Comparison of ENCODE assay signal across 26 cellular contexts in genomic region chr2:54000524-54000923, GRCh38. TPM values are rescaled to one million over a fixed set of nuclear protein-coding genes. Genes with fewer than 3 reads are reported as not detected.
DNase-seq lines count a peak whose midpoint lies in the region; ATAC-seq and TF ChIP-seq lines count a peak whose summit lies in the region.
"Had no signal": no experiment of that assay in that cellular context is flagged by ENCODE, and none has a peak within 500 bp of the region (broad histone marks: within the 10 kb centered on the region; RNA-seq: fewer than 3 reads in every experiment).

No MANE protein-coding gene starts in this region.

- no peak overlapping the region for H3K27ac Mint-ChIP-seq in H9
- H3K27ac Mint-ChIP-seq in naive thymus-derived CD4-positive, alpha-beta T cell: peak overlapping the region in 2 of 9 donors; percentile 14 to 32
- H3K27ac Mint-ChIP-seq: activated naive CD8-positive, alpha-beta T cell; activated T-helper 17 cell treated with anti-CD3 and anti-CD28 coated beads, Interleukin-2, amount 50 U/mL, for 72 hours; WTC11 had no signal

- no peak overlapping the region for H3K23ac ChIP-seq in H9 (ENCODE audit: insufficient read length, low read depth, low read length)

- intact Hi-C loops in naive thymus-derived CD4-positive, alpha-beta T cell (cut with micrococcal nuclease): no loop called here

- H3K9ac ChIP-seq in H9 (ENCODE audit: extremely low read depth, insufficient read length, low read length): no peak overlapping the region
- H3K9ac ChIP-seq: SK-N-SH had no signal

- no peak overlapping the region for H3K18ac ChIP-seq in H9 (ENCODE audit: insufficient read length, low read depth, low read length)

- no peak overlapping the region for H2AK5ac ChIP-seq in H9 (ENCODE audit: insufficient read length, low read length)

- no peaks in the 10 kb centered on the region for H3K79me2 ChIP-seq in H9 (ENCODE audit: insufficient read depth, low read length)

- no peaks in the 10 kb centered on the region for H3K9me3 Mint-ChIP-seq in H9
- H3K9me3 Mint-ChIP-seq in naive thymus-derived CD4-positive, alpha-beta T cell: no peaks in the 10 kb centered on the region
- H3K9me3 Mint-ChIP-seq: activated T-helper 17 cell treated with anti-CD3 and anti-CD28 coated beads, Interleukin-2, amount 50 U/mL, for 72 hours; CD4-positive, alpha-beta memory T cell; WTC11 had no signal

- no peak overlapping the region for H2BK5ac ChIP-seq in H9 (ENCODE audit: insufficient read length, low read length)

- H3T11ph ChIP-seq in H9 (ENCODE audit: low read length): no peak overlapping the region

- no peak overlapping the region for H3K56ac ChIP-seq in H9 (ENCODE audit: insufficient read length, low read depth, low read length)

- H3K9me3 ChIP-seq in H9 (ENCODE audit: control insufficient read depth, low read depth, low read length): no peaks in the 10 kb centered on the region
- H3K9me3 ChIP-seq in naive thymus-derived CD4-positive, alpha-beta T cell (ENCODE audit: control insufficient read depth in 2 of 3, low read length in 3 of 3): no peaks in the 10 kb centered on the region
- H3K9me3 ChIP-seq: gastroesophageal sphincter, mucosa of descending colon, SK-N-SH, stomach, tibial artery had no signal

- H3K14ac ChIP-seq in H9 (ENCODE audit: insufficient read depth, low read length): no peak overlapping the region

- POLR2A ChIA-PET in naive thymus-derived CD4-positive, alpha-beta T cell (lab: Charles Lee): interaction anchor here (3.3 kb wide), 1 partner anchor 12 kb away, joined by 20 read pairs; no protein-coding TSS in a partner anchor

- H4K20me1 ChIP-seq in H9 (ENCODE audit: control insufficient read depth, insufficient read depth, insufficient read length): no peaks in the 10 kb centered on the region

- ATAC-seq in naive thymus-derived CD4-positive, alpha-beta T cell: no peak
- ATAC-seq in HG03039 (IDR thresholded peaks at IDR 0.05; ENCODE audit: unreplicated experiment): no peak
- ATAC-seq: activated T-helper 17 cell treated with anti-CD3 and anti-CD28 coated beads, Interleukin-2, amount 50 U/mL, for 72 hours; gastroesophageal sphincter; mucosa of descending colon; WTC11 had no signal

- H3K4me3 Mint-ChIP-seq in H9: no peak overlapping the region
- H3K4me3 Mint-ChIP-seq in naive thymus-derived CD4-positive, alpha-beta T cell: no peak overlapping the region
- H3K4me3 Mint-ChIP-seq: activated naive CD8-positive, alpha-beta T cell; activated T-helper 17 cell treated with anti-CD3 and anti-CD28 coated beads, Interleukin-2, amount 50 U/mL, for 72 hours; CD4-positive, alpha-beta memory T cell; WTC11 had no signal

- DNase-seq in OCI-M1 (lab: John Stamatoyannopoulos, UW): peak; percentile 87
- peak; percentile 11 for DNase-seq in astrocyte of the hippocampus (ENCODE audit: low read depth, low spot score)
- DNase-seq in fibroblast of villous mesenchyme (ENCODE audit: low read depth): peak; percentile 48
- peak; percentile 4 for DNase-seq in pulmonary artery endothelial cell (ENCODE audit: low read depth, low spot score)
- DNase-seq in H9: no peak
- DNase-seq in naive thymus-derived CD4-positive, alpha-beta T cell: no peak
- DNase-seq: activated CD4-positive, alpha-beta T cell treated with anti-CD3 and anti-CD28 coated beads, Interleukin-2, amount 50 U/mL, for 4 hours; activated CD8-positive, alpha-beta memory T cell treated with anti-CD3 and anti-CD28 coated beads, Interleukin-2, amount 50 U/mL, for 48 hours; CD4-positive, alpha-beta memory T cell; DMS 273 treated with DMSO at 0.1 percent for 48 hours; effector CD8-positive, alpha-beta T cell; kidney; mucosa of descending colon; NCI-H1694; NCI-H526; posterior cingulate gyrus; SK-N-SH; stomach; tibial artery had no signal

- H3K4me1 Mint-ChIP-seq in H9: no peaks in the 10 kb centered on the region
- peaks cover 0 to 8% (median 5%) of the 10 kb centered on the region in 7 donors for H3K4me1 Mint-ChIP-seq in naive thymus-derived CD4-positive, alpha-beta T cell
- H3K4me1 Mint-ChIP-seq: activated T-helper 17 cell treated with anti-CD3 and anti-CD28 coated beads, Interleukin-2, amount 50 U/mL, for 72 hours; WTC11 had no signal

- no peak overlapping the region for H4K91ac ChIP-seq in H9 (ENCODE audit: insufficient read length, low read depth, low read length)

- H3K79me1 ChIP-seq in H9 (ENCODE audit: insufficient read depth, low read depth, low read length, poor library complexity, severe bottlenecking): no peaks in the 10 kb centered on the region

- H3K27me3 ChIP-seq in H9 (ENCODE audit: insufficient read depth, low read length): no peaks in the 10 kb centered on the region
- no peaks in the 10 kb centered on the region for H3K27me3 ChIP-seq in naive thymus-derived CD4-positive, alpha-beta T cell (ENCODE audit: control insufficient read depth in 2 of 2, insufficient read depth in 2 of 2, low read length in 2 of 2)
- H3K27me3 ChIP-seq: gastroesophageal sphincter, stomach, tibial artery had no signal

- no peak overlapping the region for H2BK120ac ChIP-seq in H9 (ENCODE audit: low read depth, low read length, poor library complexity, severe bottlenecking)

- H4K5ac ChIP-seq in H9 (ENCODE audit: insufficient read length, low read depth, low read length): no peak overlapping the region

- no peak overlapping the region for H2BK15ac ChIP-seq in H9 (ENCODE audit: low read depth, low read length)

- H4K8ac ChIP-seq in H9 (replicated peaks; ENCODE audit: insufficient read length, low read depth, low read length): no peak overlapping the region

- H3K27me3 Mint-ChIP-seq in H9 (ENCODE audit: low read depth): no peaks in the 10 kb centered on the region
- no peaks in the 10 kb centered on the region for H3K27me3 Mint-ChIP-seq in naive thymus-derived CD4-positive, alpha-beta T cell
- H3K27me3 Mint-ChIP-seq: activated naive CD8-positive, alpha-beta T cell; activated T-helper 17 cell treated with anti-CD3 and anti-CD28 coated beads, Interleukin-2, amount 50 U/mL, for 72 hours; CD4-positive, alpha-beta memory T cell had no signal

- no CpG with 5 or more reads among the region's 3 CpGs for WGBS in H9 (ENCODE audit: extremely low coverage, insufficient read length, low lambda C conversion rate)

- H2AFZ ChIP-seq in H9 (ENCODE audit: low read length): no peak overlapping the region

- TF ChIP-seq CTCF in fibroblast of villous mesenchyme (IDR thresholded peaks at IDR 0.05; ENCODE audit: insufficient read depth, low read depth, low read length) (no peak), H9 (conservative IDR thresholded peaks at IDR 0.05) (no peak)

- no peaks in the 10 kb centered on the region for H3K36me3 ChIP-seq in naive thymus-derived CD4-positive, alpha-beta T cell (ENCODE audit: control insufficient read depth in 2 of 3, insufficient read depth in 3 of 3, low read length in 3 of 3)
- H3K36me3 ChIP-seq: gastroesophageal sphincter, stomach, tibial artery had no signal

- H3K4ac ChIP-seq in H9 (ENCODE audit: low read depth, low read length): no peak overlapping the region

- no peak overlapping the region for H3K27ac ChIP-seq in H9 (ENCODE audit: insufficient read length, low read depth, low read length)
- H3K27ac ChIP-seq in naive thymus-derived CD4-positive, alpha-beta T cell (ENCODE audit: low read depth, low read length): no peak overlapping the region
- H3K27ac ChIP-seq: gastroesophageal sphincter, RWPE1, stomach, tibial artery had no signal

- no peak overlapping the region for H2BK20ac ChIP-seq in H9 (ENCODE audit: low read depth, low read length, poor library complexity, severe bottlenecking)

- no peak overlapping the region for H2BK12ac ChIP-seq in H9 (ENCODE audit: insufficient read length, low read depth, low read length)

- H3K36me3 Mint-ChIP-seq in H9 (ENCODE audit: insufficient read depth in 1 of 3, low read depth in 3 of 3): no peaks in the 10 kb centered on the region
- peaks cover 0 to 14% (median 6%) of the 10 kb centered on the region in 5 donors for H3K36me3 Mint-ChIP-seq in naive thymus-derived CD4-positive, alpha-beta T cell
- H3K36me3 Mint-ChIP-seq: WTC11 had no signal

- no peaks in the 10 kb centered on the region for H3K23me2 ChIP-seq in H9 (ENCODE audit: insufficient read length, low read depth, low read length, poor library complexity, severe bottlenecking)

- H3K4me2 ChIP-seq in H9 (ENCODE audit: insufficient read depth, insufficient read length, low read length): no peak overlapping the region
- H3K4me2 ChIP-seq: SK-N-SH had no signal

- CTCF ChIA-PET in naive thymus-derived CD4-positive, alpha-beta T cell (lab: Charles Lee): interaction anchor here (0.8 kb wide), 1 partner anchor 9 kb away, joined by 3 read pairs; no protein-coding TSS in a partner anchor

- H3K4me3 ChIP-seq in fibroblast of villous mesenchyme (ENCODE audit: low read depth, low read length): no peak overlapping the region
- H3K4me3 ChIP-seq in naive thymus-derived CD4-positive, alpha-beta T cell (ENCODE audit: low read length): no peak overlapping the region
- H3K4me3 ChIP-seq: gastroesophageal sphincter, lung, mucosa of descending colon, stomach, tibial artery had no signal

- no peaks in the 10 kb centered on the region; the same call in 1 of the 2 replicates for H3K4me1 ChIP-seq in H9 (ENCODE audit: insufficient read depth, low read length)
- H3K4me1 ChIP-seq in naive thymus-derived CD4-positive, alpha-beta T cell (ENCODE audit: control insufficient read depth in 2 of 2, insufficient read depth in 2 of 2, low read length in 2 of 2): peaks cover 15 to 17% of the 10 kb centered on the region in 2 donors
- H3K4me1 ChIP-seq: gastroesophageal sphincter, tibial artery had no signal

RNA-seq across cellular contexts. Expression of gene PSME4, which starts 29.7 kb away (rescaled TPM):
- total RNA-seq in fibroblast of villous mesenchyme (79.6 and 81.6 TPM in 2 replicates), pulmonary artery endothelial cell (48.3 and 50.9 TPM in 2 replicates), H9 (2021) (77.3 and 87.4 TPM in 2 replicates)
- 10 to 100 TPM; 48.8 to 80.1 (median 54.4) TPM for total RNA-seq in naive thymus-derived CD4-positive, alpha-beta T cell
- polyA plus RNA-seq in naive thymus-derived CD4-positive, alpha-beta T cell: 1 to 10 TPM; 2.4 to 5.1 TPM

Comparison
In these comparisons a context has a peak if more than half of its experiments do, and no peak if none do; other contexts are left out.
1. DNase-seq: peak in OCI-M1 (single experiment), astrocyte of the hippocampus (single experiment), fibroblast of villous mesenchyme (single experiment) and pulmonary artery endothelial cell (single experiment); none in H9 (single experiment) and naive thymus-derived CD4-positive, alpha-beta T cell (0 of 9).